Comparison of ENCODE assay signal across 8 cellular contexts in the genomic region with DNA sequence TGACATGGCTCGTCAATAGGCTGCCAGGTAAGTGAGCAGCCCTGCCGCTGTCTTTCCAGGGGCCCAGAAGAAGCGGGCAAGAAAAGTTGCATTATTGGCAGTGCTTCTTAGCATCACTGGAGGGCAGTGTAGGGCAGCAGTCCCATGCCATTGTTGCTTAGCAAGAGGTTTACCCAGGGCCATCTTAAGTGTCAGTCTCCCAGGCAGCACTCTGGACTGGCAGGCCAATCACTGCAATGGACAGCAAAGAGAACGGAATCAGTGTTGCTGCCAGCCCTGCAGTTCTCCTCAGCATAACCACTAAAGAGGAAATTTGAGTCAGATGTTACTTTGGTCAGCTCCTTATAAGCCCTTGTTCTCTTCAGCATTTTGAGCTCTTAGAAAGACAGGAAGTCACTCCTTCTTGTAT. TPM values are rescaled to one million over a fixed set of nuclear protein-coding genes. Genes with fewer than 3 reads are reported as not detected.
DNase-seq lines count a peak whose midpoint lies in the region; ATAC-seq, FAIRE-seq and TF ChIP-seq lines count a peak whose summit lies in the region.

No MANE protein-coding gene starts in this region.

- H3K4ac ChIP-seq in H1 (replicated peaks; ENCODE audit: insufficient read length, low read depth, low read length) = no peak overlapping the region

- TF ChIP-seq RAD21 in H1 (IDR thresholded peaks at IDR 0.05 in 1 of 2, conservative IDR thresholded peaks at IDR 0.05 in 1 of 2; ENCODE audit: low read depth in 2 of 2, low read length in 2 of 2) = peak; percentile 47 to 54

- H2BK15ac ChIP-seq in H1 (ENCODE audit: low read length) = no peak overlapping the region

- no peak for TF ChIP-seq EP300 in H1 (IDR thresholded peaks at IDR 0.05; ENCODE audit: borderline replicate concordance in 1 of 2, low read depth in 2 of 2, low read length in 2 of 2)

- H3K4me2 ChIP-seq in H1 (ENCODE audit: insufficient read depth in 1 of 2, low read depth in 2 of 2, low read length in 2 of 2) = no peak overlapping the region

- no peak overlapping the region for H3K23ac ChIP-seq in H1 (ENCODE audit: insufficient read length)

- H4K20me1 ChIP-seq in H1 (replicated peaks in 1 of 2; ENCODE audit: control insufficient read depth in 1 of 2, insufficient read depth in 2 of 2, low read length in 2 of 2) = peaks cover 0 to 9% of the 10 kb centered on the region in 2 experiments

- peak; percentile 73 for DNase-seq in activated CD8-positive, alpha-beta memory T cell treated with anti-CD3 and anti-CD28 coated beads, Interleukin-2, amount 10 ng/mL, durations not matched to agents 7 days and 5 days
- DNase-seq in activated CD8-positive, alpha-beta memory T cell treated with anti-CD3 and anti-CD28 coated beads, Interleukin-2, amount 50 U/mL, for 48 hours = no peak
- DNase-seq in OCI-M1 (lab: John Stamatoyannopoulos, UW) = peak; percentile 38
- DNase-seq in H1 (ENCODE audit: low read depth in 1 of 2, low spot score in 2 of 2) = no peak
- DNase-seq in coronary artery (ENCODE audit: low spot score) = no peak
- no peak for DNase-seq in colonic mucosa

- H3K23me2 ChIP-seq in H1 (ENCODE audit: low read depth, low read length) = no peaks in the 10 kb centered on the region; the same call in 1 of the 2 replicates

- H3K27me3 Mint-ChIP-seq in activated CD8-positive, alpha-beta memory T cell treated with anti-CD3 and anti-CD28 coated beads, Interleukin-2, amount 10 ng/mL, durations not matched to agents 7 days and 5 days = no peaks in the 10 kb centered on the region

- no peak overlapping the region for H3K27ac ChIP-seq in H1 (ENCODE audit: low read depth, low read length)
- H3K27ac ChIP-seq in coronary artery = no peak overlapping the region
- H3K27ac ChIP-seq in colonic mucosa = no peak overlapping the region

- H3K4me1 ChIP-seq in H1 (replicated peaks in 1 of 4; ENCODE audit: control insufficient read depth in 3 of 4, insufficient read depth in 4 of 4, low read length in 3 of 4) (no peaks in the 10 kb centered on the region), mucosa of stomach (ENCODE audit: control insufficient read depth, insufficient read depth, low read length) (peaks cover 28% of the 10 kb centered on the region), colonic mucosa (no peaks in the 10 kb centered on the region)

- H2AK5ac ChIP-seq in H1 (ENCODE audit: low read depth, low read length) = no peak overlapping the region

- 91% methylated on average over 4 of the region's 4 CpGs; no CpG with 5 or more reads in 1 of the 2 experiments for WGBS in H1 (ENCODE audit: extremely low coverage in 1 of 2, insufficient coverage in 1 of 2, insufficient read length in 1 of 2, insufficient replicate concordance in 2 of 2, low coverage in 1 of 2, low lambda C conversion rate in 2 of 2, missing lambda C conversion rate in 1 of 2), 2 experiments

- no peak overlapping the region for H3K14ac ChIP-seq in H1 (ENCODE audit: insufficient read length)

- no peak overlapping the region for H3K4me3 Mint-ChIP-seq in activated CD8-positive, alpha-beta memory T cell treated with anti-CD3 and anti-CD28 coated beads, Interleukin-2, amount 10 ng/mL, durations not matched to agents 7 days and 5 days

- no peaks in the 10 kb centered on the region for H3K9me3 ChIP-seq in H1 (ENCODE audit: insufficient read depth in 2 of 2, low read depth in 1 of 2, low read length in 1 of 2)
- H3K9me3 ChIP-seq in mucosa of stomach (ENCODE audit: control insufficient read depth, low read length) = no peaks in the 10 kb centered on the region
- no peaks in the 10 kb centered on the region for H3K9me3 ChIP-seq in colonic mucosa

- FAIRE-seq in H1 (lab: Jason Lieb, UNC) = no peak

- H4K8ac ChIP-seq in H1 (ENCODE audit: extremely low read depth, insufficient read depth, low read length) = no peak overlapping the region

- no peak overlapping the region for H3K18ac ChIP-seq in H1 (ENCODE audit: extremely low read depth, low read length)

- H2BK20ac ChIP-seq in H1 (ENCODE audit: low read length) = no peak overlapping the region

- peaks cover 64 to 88% (median 85%) of the 10 kb centered on the region in 4 experiments for H3K36me3 ChIP-seq in H1 (ENCODE audit: control insufficient read depth in 2 of 4, insufficient read depth in 4 of 4, low read length in 3 of 4)
- peaks cover 42% of the 10 kb centered on the region for H3K36me3 ChIP-seq in mucosa of stomach (ENCODE audit: control insufficient read depth, insufficient read depth, low read length)
- peaks cover 54% of the 10 kb centered on the region for H3K36me3 ChIP-seq in colonic mucosa

- H3K56ac ChIP-seq in H1 (replicated peaks; ENCODE audit: insufficient read length, low read depth, low read length) = no peak overlapping the region

- no peaks in the 10 kb centered on the region for H3K9me3 Mint-ChIP-seq in activated CD8-positive, alpha-beta memory T cell treated with anti-CD3 and anti-CD28 coated beads, Interleukin-2, amount 10 ng/mL, durations not matched to agents 7 days and 5 days (ENCODE audit: low read depth)

- H3K4me3 ChIP-seq in H1 (ENCODE audit: extremely low read depth in 1 of 4, insufficient read depth in 2 of 4, low read depth in 3 of 4, low read length in 4 of 4) (no peak overlapping the region), mucosa of stomach (ENCODE audit: low read length) (no peak overlapping the region), coronary artery (no peak overlapping the region), colonic mucosa (no peak overlapping the region)

- no peak overlapping the region for H4K5ac ChIP-seq in H1 (ENCODE audit: insufficient read length, low read depth, low read length)

- peak overlapping the region; percentile 58 for H3K27ac Mint-ChIP-seq in activated CD8-positive, alpha-beta memory T cell treated with anti-CD3 and anti-CD28 coated beads, Interleukin-2, amount 10 ng/mL, durations not matched to agents 7 days and 5 days

- H2BK12ac ChIP-seq in H1 (ENCODE audit: low read depth, low read length) = no peak overlapping the region

- H3K27me3 ChIP-seq in H1 (replicated peaks in 1 of 4; ENCODE audit: control insufficient read depth in 3 of 4, extremely low read depth in 1 of 4, insufficient read depth in 3 of 4, low read length in 3 of 4) (no peaks in the 10 kb centered on the region), mucosa of stomach (ENCODE audit: control insufficient read depth, insufficient read depth, low read length) (no peaks in the 10 kb centered on the region), colonic mucosa (no peaks in the 10 kb centered on the region)

- H4K91ac ChIP-seq in H1 (replicated peaks; ENCODE audit: insufficient read length, low read length) = no peak overlapping the region

- no peak overlapping the region for H2BK5ac ChIP-seq in H1 (ENCODE audit: low read depth, low read length)

- H3K36me3 Mint-ChIP-seq in activated CD8-positive, alpha-beta memory T cell treated with anti-CD3 and anti-CD28 coated beads, Interleukin-2, amount 10 ng/mL, durations not matched to agents 7 days and 5 days = peaks cover 75% of the 10 kb centered on the region

- H3K4me1 Mint-ChIP-seq in activated CD8-positive, alpha-beta memory T cell treated with anti-CD3 and anti-CD28 coated beads, Interleukin-2, amount 10 ng/mL, durations not matched to agents 7 days and 5 days = peaks cover 61% of the 10 kb centered on the region

- CTCF ChIA-PET in activated CD8-positive, alpha-beta memory T cell treated with anti-CD3 and anti-CD28 coated beads, Interleukin-2, amount 10 ng/mL, durations not matched to agents 7 days and 5 days (lab: Charles Lee) = interaction anchor here (0.5 to 2.8 kb wide), 19 partner anchors 9 to 170 kb away, joined by 3 to 37 read pairs (median 4); partner anchors contain the start of gene ANKRD13D
- CTCF ChIA-PET in H1 (lab: Charles Lee; ENCODE audit: partially characterized antibody) = interaction anchor here (0.6 to 3.7 kb wide), 12 partner anchors 10 to 358 kb away, joined by 3 to 26 read pairs (median 5); no protein-coding TSS in a partner anchor

- intact Hi-C loops in colonic mucosa (cut with DNase I) = no loop called here

- peak; percentile 85 for ATAC-seq in activated CD8-positive, alpha-beta memory T cell treated with anti-CD3 and anti-CD28 coated beads, Interleukin-2, amount 10 ng/mL, durations not matched to agents 7 days and 5 days
- ATAC-seq in GM18909 (IDR thresholded peaks at IDR 0.05; ENCODE audit: poor library complexity, unreplicated experiment) = no peak

- POLR2A ChIA-PET in H1 (lab: Charles Lee; ENCODE audit: partially characterized antibody) = interaction anchor here (1.0 to 2.8 kb wide), 7 partner anchors 9 to 35 kb away, joined by 3 to 23 read pairs (median 4); no protein-coding TSS in a partner anchor

- H3K79me2 ChIP-seq in H1 (ENCODE audit: control insufficient read depth in 1 of 2, insufficient read depth in 2 of 2, low read length in 2 of 2) = no peaks in the 10 kb centered on the region

- TF ChIP-seq CTCF in H1 (IDR thresholded peaks at IDR 0.05; ENCODE audit: control extremely low read depth in 1 of 3, insufficient read depth in 1 of 3, low read depth in 1 of 3, low read length in 3 of 3) (peak; percentile 19 to 67 (median 34); a peak in 3 of 4 replicates), coronary artery (IDR thresholded peaks at IDR 0.05) (no peak), colonic mucosa (IDR thresholded peaks at IDR 0.05) (no peak)

- TF ChIP-seq POLR2A in H1 (IDR thresholded peaks at IDR 0.05; ENCODE audit: control extremely low read depth in 1 of 2, low read depth in 2 of 2, low read length in 2 of 2) = no peak

- H3K9ac ChIP-seq in H1 (replicated peaks in 1 of 4; ENCODE audit: extremely low read depth in 1 of 4, low read depth in 3 of 4, low read length in 3 of 4) (no peak overlapping the region), mucosa of stomach (ENCODE audit: low read length) (peak overlapping the region; percentile 5), colonic mucosa (ENCODE audit: low read depth in 2 of 2, low read length in 2 of 2) (no peak overlapping the region)

- H2AFZ ChIP-seq in H1 (ENCODE audit: low read length) = no peak overlapping the region

- H3K79me1 ChIP-seq in H1 (ENCODE audit: low read depth, low read length) = peaks cover 2% of the 10 kb centered on the region; the same call in 1 of the 2 replicates

- H2BK120ac ChIP-seq in H1 (replicated peaks; ENCODE audit: low read depth, low read length) = no peak overlapping the region

RNA-seq across cellular contexts. Expression of gene GRK2, which starts 13.4 kb away (rescaled TPM):
- total RNA-seq in activated CD8-positive, alpha-beta memory T cell treated with anti-CD3 and anti-CD28 coated beads, Interleukin-2, amount 10 ng/mL, durations not matched to agents 7 days and 5 days = 100 to 1,000 TPM; 366 to 402 TPM
- 47.3 and 51.4 TPM in 2 replicates for total RNA-seq in H1 (2021; fragmentation: NEBNext Ultra II Directional; extraction: Animal tissue kit (Norgen Biotek cat#: 25700))
- 49.7 and 67.8 TPM in 2 replicates for polyA plus RNA-seq in H1 (2011; rRNA removed)
- 45.7 TPM for polyA plus RNA-seq in H1 (2011; cell fraction: cytosol; rRNA removed)
- 154 TPM for polyA plus RNA-seq in H1 (2011; cell fraction: nucleus; rRNA removed)
- polyA plus RNA-seq in H1 (2012, experiment 1 of 2) = 40.2 to 61.0 TPM (median 51.5 TPM) in 4 replicates
- polyA plus RNA-seq in H1 (2012, experiment 2 of 2) = 42.4 TPM
- 24.9 TPM for polyA plus RNA-seq in H1 (2013, experiment 1 of 2)
- polyA plus RNA-seq in H1 (2013, experiment 2 of 2) = 26.2 TPM
- 27.8 and 44.3 TPM in 2 replicates for polyA minus RNA-seq in H1 (2011; rRNA and poly(A)+ RNA removed)
- 37.5 TPM for polyA minus RNA-seq in H1 (2011; cell fraction: cytosol; rRNA and poly(A)+ RNA removed)
- 57.3 TPM for polyA minus RNA-seq in H1 (2011; cell fraction: nucleus; rRNA and poly(A)+ RNA removed)
- total RNA-seq in colonic mucosa = 100 to 1,000 TPM; 108 to 137 TPM

RNA-seq across cellular contexts. Expression of gene ANKRD13D, which starts 36.3 kb away (rescaled TPM):
- 100 to 1,000 TPM; 148 to 172 TPM for total RNA-seq in activated CD8-positive, alpha-beta memory T cell treated with anti-CD3 and anti-CD28 coated beads, Interleukin-2, amount 10 ng/mL, durations not matched to agents 7 days and 5 days
- 24.9 and 29.2 TPM in 2 replicates for total RNA-seq in H1 (2021; fragmentation: NEBNext Ultra II Directional; extraction: Animal tissue kit (Norgen Biotek cat#: 25700))
- 26.5 and 35.5 TPM in 2 replicates for polyA plus RNA-seq in H1 (2011; rRNA removed)
- polyA plus RNA-seq in H1 (2011; cell fraction: cytosol; rRNA removed) = 30.2 TPM
- polyA plus RNA-seq in H1 (2011; cell fraction: nucleus; rRNA removed) = 98.7 TPM
- polyA plus RNA-seq in H1 (2012, experiment 1 of 2) = 21.2 to 24.2 TPM (median 22.8 TPM) in 4 replicates
- 16.4 TPM for polyA plus RNA-seq in H1 (2012, experiment 2 of 2)
- 18.6 TPM for polyA plus RNA-seq in H1 (2013, experiment 1 of 2)
- polyA plus RNA-seq in H1 (2013, experiment 2 of 2) = 19.3 TPM
- 10.0 and 14.3 TPM in 2 replicates for polyA minus RNA-seq in H1 (2011; rRNA and poly(A)+ RNA removed)
- 10.9 TPM for polyA minus RNA-seq in H1 (2011; cell fraction: cytosol; rRNA and poly(A)+ RNA removed)
- 36.1 TPM for polyA minus RNA-seq in H1 (2011; cell fraction: nucleus; rRNA and poly(A)+ RNA removed)
- 10 to 100 TPM; 18.8 to 39.5 TPM for total RNA-seq in colonic mucosa

RNA-seq across cellular contexts. Expression of gene SSH3, which starts 50.5 kb away (rescaled TPM):
- total RNA-seq in activated CD8-positive, alpha-beta memory T cell treated with anti-CD3 and anti-CD28 coated beads, Interleukin-2, amount 10 ng/mL, durations not matched to agents 7 days and 5 days = 10 to 100 TPM; 10.7 to 26.4 TPM
- 19.8 and 23.6 TPM in 2 replicates for total RNA-seq in H1 (2021; fragmentation: NEBNext Ultra II Directional; extraction: Animal tissue kit (Norgen Biotek cat#: 25700))
- polyA plus RNA-seq in H1 (2011; rRNA removed) = 16.9 and 23.6 TPM in 2 replicates
- 19.8 TPM for polyA plus RNA-seq in H1 (2011; cell fraction: cytosol; rRNA removed)
- polyA plus RNA-seq in H1 (2011; cell fraction: nucleus; rRNA removed) = 80.6 TPM
- polyA plus RNA-seq in H1 (2012, experiment 1 of 2) = 23.8 to 38.6 TPM (median 31.8 TPM) in 4 replicates
- polyA plus RNA-seq in H1 (2012, experiment 2 of 2) = 16.9 TPM
- polyA plus RNA-seq in H1 (2013, experiment 1 of 2) = 49.3 TPM
- 53.9 TPM for polyA plus RNA-seq in H1 (2013, experiment 2 of 2)
- 6.9 and 9.6 TPM in 2 replicates for polyA minus RNA-seq in H1 (2011; rRNA and poly(A)+ RNA removed)
- polyA minus RNA-seq in H1 (2011; cell fraction: cytosol; rRNA and poly(A)+ RNA removed) = 12.3 TPM
- polyA minus RNA-seq in H1 (2011; cell fraction: nucleus; rRNA and poly(A)+ RNA removed) = 14.5 TPM
- total RNA-seq in colonic mucosa = 10 to 100 TPM; 69.7 to 81.7 TPM

Comparison
In these comparisons a context has a peak if more than half of its experiments do, and no peak if none do; other contexts are left out.
1. DNase-seq: peak in activated CD8-positive, alpha-beta memory T cell treated with anti-CD3 and anti-CD28 coated beads, Interleukin-2, amount 10 ng/mL, durations not matched to agents 7 days and 5 days (single experiment) and OCI-M1 (single experiment); none in activated CD8-positive, alpha-beta memory T cell treated with anti-CD3 and anti-CD28 coated beads, Interleukin-2, amount 50 U/mL, for 48 hours (single experiment), H1 (0 of 2), coronary artery (single experiment) and colonic mucosa (single experiment).
2. CTCF ChIP-seq: peak in H1 (3 of 3); none in coronary artery (single experiment) and colonic mucosa (single experiment).